In genomic region chr2:120240901-120241429, GRCh38 we compare ENCODE assay signal across 22 cellular contexts. TPM values are rescaled to one million over a fixed set of nuclear protein-coding genes. Genes with fewer than 3 reads are reported as not detected.
DNase-seq lines count a peak whose midpoint lies in the region; ATAC-seq, FAIRE-seq and TF ChIP-seq lines count a peak whose summit lies in the region.
"Had no signal": no experiment of that assay in that cellular context is flagged by ENCODE, and none has a peak within 500 bp of the region (broad histone marks: within the 10 kb centered on the region; RNA-seq: fewer than 3 reads in every experiment).

No MANE protein-coding gene starts in this region.

- H3K27me3 Mint-ChIP-seq in activated CD4-positive, alpha-beta T cell treated with anti-CD3 and anti-CD28 coated beads, Interleukin-2, amount 10 ng/mL, durations not matched to agents 7 days and 5 days: no peaks in the 10 kb centered on the region
- H3K27me3 Mint-ChIP-seq in nephron progenitor cell (ENCODE audit: low read depth, poor library complexity): peaks cover 27% of the 10 kb centered on the region
- H3K27me3 Mint-ChIP-seq: CD4-positive, CD25-positive, alpha-beta regulatory T cell had no signal

- H3K27me3 ChIP-seq in osteoblast (ENCODE audit: insufficient read depth, low read length): no peaks in the 10 kb centered on the region
- H3K27me3 ChIP-seq: BE2C, SJSA1 had no signal

- H3K9me3 Mint-ChIP-seq in activated CD4-positive, alpha-beta T cell treated with anti-CD3 and anti-CD28 coated beads, Interleukin-2, amount 10 ng/mL, durations not matched to agents 7 days and 5 days: peaks cover 10% of the 10 kb centered on the region
- peaks cover 4% of the 10 kb centered on the region for H3K9me3 Mint-ChIP-seq in nephron progenitor cell

- CTCF ChIA-PET in activated CD4-positive, alpha-beta T cell treated with anti-CD3 and anti-CD28 coated beads, Interleukin-2, amount 10 ng/mL, durations not matched to agents 7 days and 5 days (lab: Charles Lee): interaction anchor here (0.5 to 6.3 kb wide), 3 partner anchors 9 to 54 kb away, joined by 3 to 51 read pairs (median 4); partner anchors contain the start of gene RALB
- CTCF ChIA-PET in A549 (lab: Yijun Ruan, JAX) (interaction anchor here (0.7 to 2.7 kb wide), 5 partner anchors 9 to 312 kb away, joined by 3 to 10 read pairs (median 3); partner anchors contain the start of gene RALB), RWPE1 (lab: Yijun Ruan, JAX) (no interaction called here)

- H2AFZ ChIP-seq in osteoblast (ENCODE audit: low read length): peak overlapping the region; percentile 52
- H2AFZ ChIP-seq: GM23248 had no signal

- H3K4me3 ChIP-seq in A549: no peak overlapping the region
- H3K4me3 ChIP-seq in osteoblast (ENCODE audit: insufficient read depth, low read length): no peak overlapping the region
- H3K4me3 ChIP-seq: GM12878, GM23248, SJSA1 had no signal

- peak overlapping the region; percentile 32 to 88; a peak in 4 of 6 replicates for H3K27ac ChIP-seq in A549
- peak overlapping the region; percentile 83 for H3K27ac ChIP-seq in RWPE1
- H3K27ac ChIP-seq in osteoblast (ENCODE audit: low read depth, low read length): no peak overlapping the region
- H3K27ac ChIP-seq: GM23248, SJSA1 had no signal

- no peak for TF ChIP-seq POLR2A in A549 (IDR thresholded peaks at IDR 0.05; ENCODE audit: low read length)

- TF ChIP-seq EP300 in A549 (IDR thresholded peaks at IDR 0.05): no peak

- 92% methylated on average over 10 of the region's 10 CpGs for WGBS in A549 (ENCODE audit: missing lambda C conversion rate)

- H3K4me1 Mint-ChIP-seq in activated CD4-positive, alpha-beta T cell treated with anti-CD3 and anti-CD28 coated beads, Interleukin-2, amount 10 ng/mL, durations not matched to agents 7 days and 5 days: peaks cover 12% of the 10 kb centered on the region
- peaks cover 66% of the 10 kb centered on the region for H3K4me1 Mint-ChIP-seq in nephron progenitor cell

- DNase-seq in activated CD4-positive, alpha-beta T cell treated with anti-CD3 and anti-CD28 coated beads, Interleukin-2, amount 10 ng/mL, durations not matched to agents 7 days and 5 days: no peak
- no peak for DNase-seq in activated CD4-positive, alpha-beta T cell treated with anti-CD3 and anti-CD28 coated beads for 48 hours
- no peak for DNase-seq in A549 (ENCODE audit: low read depth in 1 of 2, low spot score in 1 of 2)
- no peak for DNase-seq in RWPE1 (ENCODE audit: low spot score)
- no peak for DNase-seq in osteoblast (ENCODE audit: insufficient read length, low spot score, missing footprints)
- no peak for DNase-seq in hepatic stellate cell (ENCODE audit: low spot score)
- DNase-seq in UCSD-AML1 (lab: John Stamatoyannopoulos, UW; ENCODE audit: unreplicated experiment): no peak
- DNase-seq in nephron progenitor cell: no peak
- DNase-seq: 8988T; BE2C; CD4-positive, CD25-positive, alpha-beta regulatory T cell; COR-L47; GDM1; KG1; NCI-H1105 treated with DMSO at 0.1 percent for 48 hours; NCI-H1694; NCI-H510A treated with DMSO at 0.1 percent for 48 hours; NCI-H774; PC-3 had no signal

- H3K4me2 ChIP-seq in A549 (no peak overlapping the region), osteoblast (ENCODE audit: insufficient read depth, low read length) (no peak overlapping the region)

- peaks cover 52% of the 10 kb centered on the region for H3K4me1 ChIP-seq in A549
- H3K4me1 ChIP-seq in osteoblast (ENCODE audit: insufficient read depth, low read length): peaks cover 34% of the 10 kb centered on the region
- H3K4me1 ChIP-seq: BE2C had no signal

- POLR2A ChIA-PET in activated CD4-positive, alpha-beta T cell treated with anti-CD3 and anti-CD28 coated beads, Interleukin-2, amount 10 ng/mL, durations not matched to agents 7 days and 5 days (lab: Charles Lee): no interaction called here
- POLR2A ChIA-PET in A549 (lab: Yijun Ruan, JAX): no interaction called here
- POLR2A ChIA-PET in RWPE1 (lab: Yijun Ruan, JAX; ENCODE audit: low non-redundant PET): interaction anchor here (0.7 to 1.6 kb wide), 2 partner anchors 11 to 12 kb away, joined by 3 to 8 read pairs; partner anchors contain the start of gene RALB

- H3K4me3 Mint-ChIP-seq in activated CD4-positive, alpha-beta T cell treated with anti-CD3 and anti-CD28 coated beads, Interleukin-2, amount 10 ng/mL, durations not matched to agents 7 days and 5 days: no peak overlapping the region
- no peak overlapping the region for H3K4me3 Mint-ChIP-seq in nephron progenitor cell
- H3K4me3 Mint-ChIP-seq: CD4-positive, CD25-positive, alpha-beta regulatory T cell had no signal

- H3K79me2 ChIP-seq in osteoblast (ENCODE audit: insufficient read depth, low read length): no peaks in the 10 kb centered on the region

- peaks cover 7% of the 10 kb centered on the region for H3K36me3 Mint-ChIP-seq in activated CD4-positive, alpha-beta T cell treated with anti-CD3 and anti-CD28 coated beads, Interleukin-2, amount 10 ng/mL, durations not matched to agents 7 days and 5 days (ENCODE audit: low read depth)
- no peaks in the 10 kb centered on the region for H3K36me3 Mint-ChIP-seq in nephron progenitor cell (ENCODE audit: low read depth)
- H3K36me3 Mint-ChIP-seq: CD4-positive, CD25-positive, alpha-beta regulatory T cell had no signal

- no peaks in the 10 kb centered on the region for H3K36me3 ChIP-seq in osteoblast (ENCODE audit: insufficient read depth, low read length)
- H3K36me3 ChIP-seq: BE2C, SJSA1 had no signal

- no peak for TF ChIP-seq RAD21 in A549 (conservative IDR thresholded peaks at IDR 0.05 in 1 of 2, IDR thresholded peaks at IDR 0.05 in 1 of 2)

- TF ChIP-seq CTCF in A549 (IDR thresholded peaks at IDR 0.05): no peak
- TF ChIP-seq CTCF in RWPE1 (conservative IDR thresholded peaks at IDR 0.05; ENCODE audit: low read depth): no peak
- TF ChIP-seq CTCF in osteoblast (IDR thresholded peaks at IDR 0.05; ENCODE audit: extremely low read depth, low read depth, low read length): no peak
- no peak for TF ChIP-seq CTCF in nephron progenitor cell (IDR thresholded peaks at IDR 0.05)

- no peaks in the 10 kb centered on the region for H4K20me1 ChIP-seq in osteoblast (ENCODE audit: insufficient read depth, low read length)

- no peak for ATAC-seq in A549
- ATAC-seq: GM12878, PC-3 had no signal

- H3K27ac Mint-ChIP-seq in activated CD4-positive, alpha-beta T cell treated with anti-CD3 and anti-CD28 coated beads, Interleukin-2, amount 10 ng/mL, durations not matched to agents 7 days and 5 days: peak overlapping the region; percentile 41
- H3K27ac Mint-ChIP-seq in nephron progenitor cell: no peak overlapping the region

- no peaks in the 10 kb centered on the region for H3K9me3 ChIP-seq in A549
- no peaks in the 10 kb centered on the region for H3K9me3 ChIP-seq in osteoblast (ENCODE audit: low read depth, low read length)
- H3K9me3 ChIP-seq: BE2C, SJSA1 had no signal

- FAIRE-seq in A549 (lab: Jason Lieb, UNC): no peak
- FAIRE-seq: GM12878 had no signal

TF ChIP-seq in A549, 52 proteins besides CTCF, POLR2A, EP300 and RAD21:
- TF ChIP-seq HES2 (IDR thresholded peaks at IDR 0.05) (no peak), GATA3 (IDR thresholded peaks at IDR 0.05; ENCODE audit: borderline replicate concordance) (no peak), FOXS1 (CRISPR knock-in tag; IDR thresholded peaks at IDR 0.05) (no peak), TFCP2L1 (CRISPR knock-in tag; IDR thresholded peaks at IDR 0.05) (no peak), CBX8 (IDR thresholded peaks at IDR 0.05) (no peak)

RNA-seq across cellular contexts. Expression of gene RALB, which starts 11.7 kb away (rescaled TPM):
- 10 to 100 TPM; 44.3 to 46.8 TPM for total RNA-seq in activated CD4-positive, alpha-beta T cell treated with anti-CD3 and anti-CD28 coated beads, Interleukin-2, amount 10 ng/mL, durations not matched to agents 7 days and 5 days
- polyA plus RNA-seq in A549 (2011; rRNA removed) (65.9 and 72.9 TPM in 2 replicates), A549 (2017; fragmentation: RNase III; extraction: RNeasy Plus Mini Kit Qiagen cat#74134 plus additional on column Dnase treatment) (71.5 to 77.4 TPM (median 76.5 TPM) in 3 replicates)
- 33.6 and 34.3 TPM in 2 replicates for polyA plus RNA-seq in A549 (2012; cell fraction: cytosol; rRNA removed)
- 10.4 and 19.1 TPM in 2 replicates for polyA plus RNA-seq in A549 (2012; cell fraction: nucleus; rRNA removed)
- polyA minus RNA-seq in A549 (2011; rRNA and poly(A)+ RNA removed): 21.5 and 22.6 TPM in 2 replicates
- 48.5 and 48.6 TPM in 2 replicates for total RNA-seq in osteoblast

RNA-seq across cellular contexts. Expression of gene TMEM185B, which starts 17.8 kb away (rescaled TPM):
- 10 to 100 TPM; 20.8 to 21.3 TPM for total RNA-seq in activated CD4-positive, alpha-beta T cell treated with anti-CD3 and anti-CD28 coated beads, Interleukin-2, amount 10 ng/mL, durations not matched to agents 7 days and 5 days
- 41.8 and 48.5 TPM in 2 replicates for polyA plus RNA-seq in A549 (2011; rRNA removed)
- 45.8 and 58.0 TPM in 2 replicates for polyA plus RNA-seq in A549 (2012; cell fraction: cytosol; rRNA removed)
- polyA plus RNA-seq in A549 (2012; cell fraction: nucleus; rRNA removed): 57.3 and 71.9 TPM in 2 replicates
- polyA plus RNA-seq in A549 (2017; fragmentation: RNase III; extraction: RNeasy Plus Mini Kit Qiagen cat#74134 plus additional on column Dnase treatment): 28.7 to 31.5 TPM (median 30.3 TPM) in 3 replicates
- 24.1 and 30.9 TPM in 2 replicates for polyA minus RNA-seq in A549 (2011; rRNA and poly(A)+ RNA removed)
- 42.1 and 46.7 TPM in 2 replicates for total RNA-seq in osteoblast
